Comparison of ENCODE assay signal across 11 cellular contexts in the genomic region with DNA sequence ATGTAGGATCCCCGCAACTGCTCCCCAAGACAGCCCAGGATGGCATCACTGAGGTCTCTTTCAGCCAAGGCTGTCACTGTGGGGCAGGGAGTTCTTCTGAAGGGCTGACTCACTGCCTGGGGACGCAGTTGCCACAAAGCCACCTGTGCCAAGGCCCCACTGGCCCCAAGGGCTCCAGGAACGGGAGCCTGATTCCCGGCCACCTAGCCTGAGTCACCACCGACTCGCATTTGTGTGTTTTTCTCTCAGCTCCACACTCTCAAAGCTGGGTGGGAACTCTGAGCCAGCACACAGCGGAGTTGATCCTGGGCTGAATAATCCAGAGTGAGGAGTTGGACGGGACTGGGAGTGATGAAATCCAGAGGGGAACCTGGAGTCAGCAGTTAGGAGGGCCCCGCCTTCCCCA. TPM values are rescaled to one million over a fixed set of nuclear protein-coding genes. Genes with fewer than 3 reads are reported as not detected.
"Had no signal": no experiment of that assay in that cellular context is flagged by ENCODE, and none has a peak within 500 bp of the region (broad histone marks: within the 10 kb centered on the region; RNA-seq: fewer than 3 reads in every experiment).

No MANE protein-coding gene starts in this region.

RNA-seq across cellular contexts. Expression of a gene that starts 37.1 kb away (rescaled TPM):
- total RNA-seq: activated B cell treated with CpG ODN at 0.5 μM for 24 hours; activated CD4-positive, alpha-beta T cell treated with anti-CD3 and anti-CD28 coated beads, Interleukin-2, amount 10 ng/mL, durations not matched to agents 24 days and 14 days; activated CD8-positive, alpha-beta memory T cell treated with anti-CD3 and anti-CD28 coated beads for 36 hours; activated CD8-positive, alpha-beta T cell treated with anti-CD3 and anti-CD28 coated beads for 36 hours; activated naive CD4-positive, alpha-beta T cell treated with anti-CD3 and anti-CD28 coated beads, Interleukin-2, amount 50 U/mL, for 72 hours; activated T-cell treated with anti-CD3 and anti-CD28 coated beads, Interleukin-2, amount 50 U/mL, for 72 hours; activated T-helper 1 cell treated with anti-CD3 and anti-CD28 coated beads, Interleukin-12 subunit alpha, Interleukin-12 subunit beta, Interleukin-2, Interleukin-4 antibody, amounts not matched to agents 30 ng/mL and 10 ng/mL and 1 ng/mL, durations not matched to agents 14 hours and 24 hours and 36 hours; aorta; astrocyte; body of pancreas; cardiac septum had no signal
